1 cellular context compared by ENCODE assay signal in the genomic region with DNA sequence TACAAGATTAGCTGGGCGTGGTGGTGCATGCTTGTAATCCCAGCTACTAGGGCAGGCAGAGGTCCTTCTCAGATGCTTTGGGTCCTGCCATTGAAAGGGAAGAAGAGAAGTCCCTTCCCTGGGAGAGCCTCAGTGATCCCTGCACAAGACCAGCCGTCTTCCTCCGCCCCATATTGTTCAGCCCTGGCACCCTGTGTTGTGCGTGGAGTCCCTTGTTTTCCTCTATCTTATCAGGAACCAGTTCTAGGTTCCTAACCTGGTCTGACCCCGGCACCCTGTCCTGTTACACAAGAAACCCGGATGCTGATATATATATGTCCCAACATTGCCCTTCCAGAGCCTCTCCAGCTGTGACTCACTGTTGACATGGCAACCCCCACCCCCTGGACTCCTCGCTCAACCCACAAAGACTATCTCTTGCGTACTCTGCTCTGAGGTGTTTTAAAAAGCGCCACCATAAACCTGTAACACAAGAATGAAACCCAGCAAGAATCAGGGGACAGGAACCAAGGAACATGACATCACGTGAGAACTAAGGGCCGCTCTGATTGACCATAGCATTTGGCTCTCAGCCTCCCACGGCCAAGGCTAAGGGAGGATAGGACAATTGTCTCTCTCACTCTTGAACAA.
TF ChIP-seq lines count a peak whose summit lies in the region.

No MANE protein-coding gene starts in this region.

TF ChIP-seq in HepG2, 621 proteins besides CTCF, POLR2A, EP300 and RAD21 (continued from another document):
- TF ChIP-seq MAZ (IDR thresholded peaks at IDR 0.05; ENCODE audit: borderline replicate concordance, low read depth, low read length) (peak; percentile 23; the same call in 1 of the 2 replicates), MAZ (CRISPR knock-in tag; IDR thresholded peaks at IDR 0.05; ENCODE audit: low read depth) (peak; percentile 36; the same call in 1 of the 2 replicates), GTF2F1 (IDR thresholded peaks at IDR 0.05; ENCODE audit: low read length) (no peak), NR2F6 (IDR thresholded peaks at IDR 0.05) (peak; percentile 71), NR2F6 (CRISPR knock-in tag; IDR thresholded peaks at IDR 0.05) (peak; percentile 65; the same call in 1 of the 2 replicates), CHCHD3 (CRISPR knock-in tag; IDR thresholded peaks at IDR 0.05) (no peak), XRCC5 (optimal IDR thresholded peaks at IDR 0.05; ENCODE audit: low read length) (peak; percentile 81), RXRB (CRISPR knock-in tag; IDR thresholded peaks at IDR 0.05; ENCODE audit: borderline replicate concordance) (peak; percentile 98), THAP11 (CRISPR knock-in tag; IDR thresholded peaks at IDR 0.05) (peak; percentile 79), TBX2 (CRISPR knock-in tag; IDR thresholded peaks at IDR 0.05; ENCODE audit: borderline replicate concordance) (peak; percentile 54; the same call in 1 of the 2 replicates), ELF3 (CRISPR knock-in tag; IDR thresholded peaks at IDR 0.05) (peak; percentile 86)
- TF ChIP-seq, protein P1, sequence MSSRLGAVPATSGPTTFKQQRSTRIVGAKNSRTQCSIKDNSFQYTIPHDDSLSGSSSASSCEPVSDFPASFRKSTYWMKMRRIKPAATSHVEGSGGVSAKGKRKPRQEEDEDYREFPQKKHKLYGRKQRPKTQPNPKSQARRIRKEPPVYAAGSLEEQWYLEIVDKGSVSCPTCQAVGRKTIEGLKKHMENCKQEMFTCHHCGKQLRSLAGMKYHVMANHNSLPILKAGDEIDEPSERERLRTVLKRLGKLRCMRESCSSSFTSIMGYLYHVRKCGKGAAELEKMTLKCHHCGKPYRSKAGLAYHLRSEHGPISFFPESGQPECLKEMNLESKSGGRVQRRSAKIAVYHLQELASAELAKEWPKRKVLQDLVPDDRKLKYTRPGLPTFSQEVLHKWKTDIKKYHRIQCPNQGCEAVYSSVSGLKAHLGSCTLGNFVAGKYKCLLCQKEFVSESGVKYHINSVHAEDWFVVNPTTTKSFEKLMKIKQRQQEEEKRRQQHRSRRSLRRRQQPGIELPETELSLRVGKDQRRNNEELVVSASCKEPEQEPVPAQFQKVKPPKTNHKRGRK (CRISPR knock-in tag; IDR thresholded peaks at IDR 0.05), result no peak
